21 cellular contexts compared by ENCODE assay signal in the genomic region with DNA sequence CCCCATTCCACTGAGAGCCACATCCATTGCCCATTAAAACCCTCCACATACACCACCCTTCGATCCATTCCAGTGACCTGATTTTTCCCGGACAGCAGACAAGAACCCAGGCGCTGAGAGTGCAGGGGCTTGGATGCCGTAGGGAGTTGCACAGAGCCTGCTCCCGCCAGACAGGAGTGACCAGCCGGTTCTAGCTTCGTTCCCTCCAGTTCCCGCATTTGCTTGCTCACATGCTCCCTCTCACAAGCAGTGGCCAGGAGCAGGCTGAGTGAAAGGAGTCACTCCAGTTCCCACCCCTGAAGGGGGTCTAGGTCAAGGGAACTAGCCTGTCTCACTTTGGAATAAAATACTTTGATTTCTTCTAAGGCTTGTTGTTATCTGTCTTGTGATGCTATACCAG.
"Had no signal": no experiment of that assay in that cellular context is flagged by ENCODE, and none has a peak within 500 bp of the region (broad histone marks: within the 10 kb centered on the region; RNA-seq: fewer than 3 reads in every experiment).

No MANE protein-coding gene starts in this region.

- H3K36me3 Mint-ChIP-seq: memory B cell; naive thymus-derived CD8-positive, alpha-beta T cell; T-cell had no signal

- H3K27ac Mint-ChIP-seq: memory B cell, type B pancreatic cell had no signal

- H3K9ac ChIP-seq: SK-N-SH had no signal

- DNase-seq: activated CD8-positive, alpha-beta T cell treated with anti-CD3 and anti-CD28 coated beads for 36 hours; activated naive CD4-positive, alpha-beta T cell; adrenal gland; foreskin fibroblast; head of caudate nucleus; kidney glomerular epithelial cell; left ventricle myocardium superior; mucosa of descending colon; nucleus accumbens; right cardiac atrium; SK-N-SH; stimulated activated naive CD4-positive, alpha-beta T cell treated with Interleukin-2 at 50 U/mL for 16 hours; T-cell had no signal

- H3K36me3 ChIP-seq: adrenal gland, prostate gland, suprapubic skin had no signal

- H3K9me3 ChIP-seq: adrenal gland, mucosa of descending colon, prostate gland, SK-N-SH, suprapubic skin had no signal

- H3K9me3 Mint-ChIP-seq: activated CD8-positive, alpha-beta T cell treated with anti-CD3 and anti-CD28 coated beads for 36 hours; memory B cell; naive thymus-derived CD8-positive, alpha-beta T cell; T-cell had no signal

- H3K4me3 Mint-ChIP-seq: activated CD8-positive, alpha-beta T cell treated with anti-CD3 and anti-CD28 coated beads for 36 hours; memory B cell; type B pancreatic cell had no signal

- H3K4me1 ChIP-seq: adrenal gland, prostate gland had no signal

- H3K27ac ChIP-seq: adrenal gland, prostate gland, skin epidermis, suprapubic skin, VCaP had no signal

- H3K4me3 ChIP-seq: adrenal gland, mucosa of descending colon, prostate gland, skin epidermis, suprapubic skin had no signal

- H3K27me3 Mint-ChIP-seq: activated CD8-positive, alpha-beta T cell treated with anti-CD3 and anti-CD28 coated beads for 36 hours; type B pancreatic cell had no signal

- ATAC-seq: left ventricle myocardium superior, mucosa of descending colon had no signal

- FAIRE-seq: colon had no signal

- H3K27me3 ChIP-seq: adrenal gland, suprapubic skin had no signal

- H3K4me2 ChIP-seq: SK-N-SH had no signal
